In genomic region chr3:169476289-169476688, GRCh38 we compare ENCODE assay signal across 26 cellular contexts.
"Had no signal": no experiment of that assay in that cellular context is flagged by ENCODE, and none has a peak within 500 bp of the region (broad histone marks: within the 10 kb centered on the region; RNA-seq: fewer than 3 reads in every experiment).

No MANE protein-coding gene starts in this region.

- H3K9me3 ChIP-seq: ascending aorta, body of pancreas had no signal

- ATAC-seq: activated CD8-positive, alpha-beta memory T cell treated with anti-CD3 and anti-CD28 coated beads, Interleukin-2, amount 10 ng/mL, durations not matched to agents 7 days and 5 days; activated naive CD4-positive, alpha-beta T cell treated with anti-CD3 and anti-CD28 coated beads, Interleukin-2, amount 50 U/mL, for 72 hours; activated naive CD8-positive, alpha-beta T cell treated with anti-CD3 and anti-CD28 coated beads, Interleukin-2, amount 50 U/mL, for 24 hours; body of pancreas; T-helper 17 cell; WTC11 had no signal

- DNase-seq: activated CD4-positive, alpha-beta T cell treated with anti-CD3 and anti-CD28 coated beads for 48 hours; activated CD4-positive, alpha-beta T cell treated with anti-CD3 and anti-CD28 coated beads, Interleukin-2, amount 50 U/mL, for 48 hours; activated CD4-positive, CD25-positive, alpha-beta regulatory T cell treated with anti-CD3 and anti-CD28 coated beads, Interleukin-2, amount 50 U/mL, for 72 hours; activated CD8-positive, alpha-beta memory T cell treated with anti-CD3 and anti-CD28 coated beads, Interleukin-2, amount 10 ng/mL, durations not matched to agents 7 days and 5 days; activated effector memory CD4-positive, alpha-beta T cell treated with anti-CD3 and anti-CD28 coated beads, Interleukin-2, amount 50 U/mL, for 16 hours; activated naive CD4-positive, alpha-beta T cell treated with Interleukin-2 at 50 U/mL for 16 hours; activated naive CD8-positive, alpha-beta T cell treated with anti-CD3 and anti-CD28 coated beads, Interleukin-2, amount 50 U/mL, for 24 hours; activated T-cell treated with anti-CD3 and anti-CD28 coated beads, Interleukin-2, amount 50 U/mL, for 24 hours; amniotic stem cell; body of pancreas; central memory CD4-positive, alpha-beta T cell; MM.1S; NCI-H1694 treated with DMSO at 0.1 percent for 48 hours; NCI-H2029 treated with DMSO at 0.1 percent for 48 hours; NCI-H2171; NCI-H2227 treated with DMSO at 0.1 percent for 48 hours; NCI-H446 treated with DMSO at 0.1 percent for 48 hours; NCI-H526 treated with DMSO at 0.1 percent for 48 hours; PC-9; SHP77 treated with DMSO at 0.1 percent for 48 hours; T-helper 17 cell; T-helper 9 cell had no signal

- H3K27ac ChIP-seq: ascending aorta, body of pancreas, coronary artery, PC-9 had no signal

- H3K36me3 ChIP-seq: ascending aorta had no signal

- H3K4me3 ChIP-seq: ascending aorta, body of pancreas, coronary artery, PC-9 had no signal

- H3K4me1 ChIP-seq: body of pancreas had no signal

- H3K27me3 ChIP-seq: ascending aorta, body of pancreas had no signal
